ENCODE assay signal across 9 cellular contexts in genomic region chr7:101882595-101883564, GRCh38.
DNase-seq lines count a peak whose midpoint lies in the region; FAIRE-seq and TF ChIP-seq lines count a peak whose summit lies in the region.
"Had no signal": no experiment of that assay in that cellular context is flagged by ENCODE, and none has a peak within 500 bp of the region (broad histone marks: within the 10 kb centered on the region; RNA-seq: fewer than 3 reads in every experiment).

No MANE protein-coding gene starts in this region.

- H3K79me1 ChIP-seq in mesendoderm (ENCODE audit: low read length) = peaks cover 23% of the 10 kb centered on the region

- H3K27me3 ChIP-seq in Peyer's patch = no peaks in the 10 kb centered on the region
- no peaks in the 10 kb centered on the region for H3K27me3 ChIP-seq in mesendoderm (ENCODE audit: insufficient read depth, low read length, poor library complexity)
- H3K27me3 ChIP-seq in uterus = no peaks in the 10 kb centered on the region

- H3K79me2 ChIP-seq in mesendoderm (ENCODE audit: control insufficient read depth, insufficient read depth, low read length) = peaks cover 96% of the 10 kb centered on the region

- H2BK5ac ChIP-seq in mesendoderm (ENCODE audit: low read length) = no peak overlapping the region

- H2BK15ac ChIP-seq in mesendoderm (replicated peaks; ENCODE audit: low read depth) = no peak overlapping the region

- H3K4me2 ChIP-seq in mesendoderm (ENCODE audit: low read length) = no peak overlapping the region

- peak overlapping the region; percentile 28 for H4K8ac ChIP-seq in mesendoderm (ENCODE audit: low read depth, low read length)

- H3K36me3 ChIP-seq in Peyer's patch (no peaks in the 10 kb centered on the region), mesendoderm (ENCODE audit: control insufficient read depth, insufficient read depth, low read length) (no peaks in the 10 kb centered on the region), uterus (no peaks in the 10 kb centered on the region)

- H2BK120ac ChIP-seq in mesendoderm (ENCODE audit: low read depth, low read length) = no peak overlapping the region

- H3K9me3 ChIP-seq in Peyer's patch (no peaks in the 10 kb centered on the region), uterus (no peaks in the 10 kb centered on the region)

- H3K27ac ChIP-seq in Peyer's patch = peak overlapping the region; percentile 8 to 78 (median 42)
- H3K27ac ChIP-seq in mesendoderm (ENCODE audit: low read depth, low read length) = peak overlapping the region; percentile 43
- H3K27ac ChIP-seq in uterus = peak overlapping the region; percentile 91 to 98

- WGBS in mesendoderm (ENCODE audit: extremely low coverage, insufficient coverage, low lambda C conversion rate) = no CpG with 5 or more reads among the region's 18 CpGs

- H3K23ac ChIP-seq in mesendoderm (ENCODE audit: low read length) = no peak overlapping the region

- peak overlapping the region; percentile 35 for H3K56ac ChIP-seq in mesendoderm (ENCODE audit: low read length)

- H3K4me1 ChIP-seq in Peyer's patch = peaks cover 4 to 48% (median 5%) of the 10 kb centered on the region in 4 donors
- H3K4me1 ChIP-seq in mesendoderm (ENCODE audit: control insufficient read depth, low read depth, low read length) = peaks cover 17% of the 10 kb centered on the region
- peaks cover 8 to 12% of the 10 kb centered on the region in 2 donors for H3K4me1 ChIP-seq in uterus

- H3K4me3 ChIP-seq in Peyer's patch (no peak overlapping the region), mesendoderm (ENCODE audit: low read length) (no peak overlapping the region), uterus (no peak overlapping the region)

- DNase-seq in SIG-M5 treated with dmso at 0.1 percent for 504 hours (lab: John Stamatoyannopoulos, UW; ENCODE audit: unreplicated experiment) = peak; percentile 91
- DNase-seq in SIG-M5 (lab: John Stamatoyannopoulos, UW) = no peak
- peak; percentile 22 to 89 (median 65) for DNase-seq in Peyer's patch
- peak; percentile 87 for DNase-seq in mesendoderm
- peak; percentile 91 to 98 for DNase-seq in uterus
- no peak for DNase-seq in NCI-H2227 treated with DMSO at 0.1 percent for 48 hours (lab: John Stamatoyannopoulos, UW)
- DNase-seq in stimulated activated CD4-positive, alpha-beta T cell treated with anti-CD3 and anti-CD28 coated beads, Interleukin-15, amount 100 ng/mL, for 24 hours = no peak
- DNase-seq: CD4-positive, CD25-positive, alpha-beta regulatory T cell had no signal

- intact Hi-C loops in uterus (cut with DNase I; ENCODE audit: low total_unique reads) = no loop called here

- peak; percentile 4 for FAIRE-seq in endometrium (lab: Jason Lieb, UNC)

- peak overlapping the region; percentile 21 for H3K9ac ChIP-seq in mesendoderm (ENCODE audit: low read length)

- TF ChIP-seq POLR2A in Peyer's patch (IDR thresholded peaks at IDR 0.05) = no peak
- peak in 1 of 2 donors; percentile 27 for TF ChIP-seq POLR2A in uterus (IDR thresholded peaks at IDR 0.05)

- TF ChIP-seq CTCF in Peyer's patch (IDR thresholded peaks at IDR 0.05) = no peak
- TF ChIP-seq CTCF in uterus (IDR thresholded peaks at IDR 0.05) = peak in 1 of 4 experiments; percentile 15

- peak overlapping the region; percentile 68 for H3K18ac ChIP-seq in mesendoderm (ENCODE audit: low read length)

- no peak overlapping the region for H2AK5ac ChIP-seq in mesendoderm (ENCODE audit: low read length)

- no peak overlapping the region for H3K4ac ChIP-seq in mesendoderm (ENCODE audit: low read depth, low read length)

- H4K5ac ChIP-seq in mesendoderm (ENCODE audit: low read length) = no peak overlapping the region

Comparison
In these comparisons a context has a peak if more than half of its experiments do, and no peak if none do; other contexts are left out.
1. DNase-seq: peak in SIG-M5 treated with dmso at 0.1 percent for 504 hours (single experiment), Peyer's patch (3 of 3), mesendoderm (single experiment) and uterus (2 of 2); none in SIG-M5 (single experiment), NCI-H2227 treated with DMSO at 0.1 percent for 48 hours (single experiment) and stimulated activated CD4-positive, alpha-beta T cell treated with anti-CD3 and anti-CD28 coated beads, Interleukin-15, amount 100 ng/mL, for 24 hours (single experiment).
2. H3K27ac ChIP-seq: peak in every context shown above with its lines; median percentile 94 in uterus; 43 in mesendoderm; 42 in Peyer's patch.